In genomic region chr15:89790206-89790605, GRCh38 we compare ENCODE assay signal across 18 cellular contexts. TPM values are rescaled to one million over a fixed set of nuclear protein-coding genes. Genes with fewer than 3 reads are reported as not detected.
DNase-seq lines count a peak whose midpoint lies in the region; ATAC-seq and TF ChIP-seq lines count a peak whose summit lies in the region.
"Had no signal": no experiment of that assay in that cellular context is flagged by ENCODE, and none has a peak within 500 bp of the region (broad histone marks: within the 10 kb centered on the region; RNA-seq: fewer than 3 reads in every experiment).

No MANE protein-coding gene starts in this region.

- H3K4me1 ChIP-seq in neuronal stem cell (ENCODE audit: control insufficient read depth in 2 of 2, insufficient read depth in 1 of 2, low read depth in 1 of 2, low read length in 2 of 2) (no peaks in the 10 kb centered on the region), psoas muscle (no peaks in the 10 kb centered on the region), BE2C (no peaks in the 10 kb centered on the region)

- TF ChIP-seq CTCF in natural killer cell (IDR thresholded peaks at IDR 0.05): no peak
- no peak for TF ChIP-seq CTCF in psoas muscle (IDR thresholded peaks at IDR 0.05)
- TF ChIP-seq CTCF in BE2C (IDR thresholded peaks at IDR 0.05; ENCODE audit: low read depth, low read length): no peak

- DNase-seq in natural killer cell treated with Interleukin-12 subunit alpha and Interleukin-12 subunit beta and Interleukin-15 and Interleukin-18, amount 100 ng/mL, for 72 hours (ENCODE audit: low spot score): peak; percentile 23
- DNase-seq in natural killer cell: no peak
- DNase-seq in central memory CD8-positive, alpha-beta T cell (ENCODE audit: low spot score in 2 of 2): no peak
- DNase-seq in neuronal stem cell (ENCODE audit: low spot score): no peak
- DNase-seq in psoas muscle: no peak
- no peak for DNase-seq in OCI-M2 (lab: John Stamatoyannopoulos, UW; ENCODE audit: unreplicated experiment)
- DNase-seq in activated T-cell treated with anti-CD3 and anti-CD28 coated beads for 4 hours: no peak
- DNase-seq in BE2C: no peak
- DNase-seq: ACHN; C1 segment of cervical spinal cord; CD4-positive, alpha-beta T cell; DMS79; GM23248 had no signal

- no peak overlapping the region for H3K9ac ChIP-seq in neuronal stem cell (ENCODE audit: low read depth, low read length, poor library complexity)
- H3K9ac ChIP-seq: GM23248 had no signal

- no peak overlapping the region for H2AFZ ChIP-seq in neuronal stem cell (ENCODE audit: low read length)
- H2AFZ ChIP-seq: GM23248 had no signal

- H3K27me3 ChIP-seq in neuronal stem cell (ENCODE audit: control insufficient read depth in 3 of 3, insufficient read depth in 3 of 3, low read depth in 1 of 3, low read length in 3 of 3) (no peaks in the 10 kb centered on the region), psoas muscle (ENCODE audit: insufficient read depth in 3 of 3, low read length in 2 of 3) (no peaks in the 10 kb centered on the region), BE2C (no peaks in the 10 kb centered on the region)

- H3K4me2 ChIP-seq in neuronal stem cell (ENCODE audit: insufficient read depth, low read length, poor library complexity, severe bottlenecking): no peak overlapping the region

- H3K27ac ChIP-seq in neuronal stem cell (replicated peaks; ENCODE audit: low read length): no peak overlapping the region
- no peak overlapping the region for H3K27ac ChIP-seq in psoas muscle
- H3K27ac ChIP-seq: GM23248 had no signal

- H3K79me1 ChIP-seq in neuronal stem cell (ENCODE audit: low read depth, low read length): no peaks in the 10 kb centered on the region

- H3K23ac ChIP-seq in neuronal stem cell (ENCODE audit: low read depth, low read length, poor library complexity): no peak overlapping the region

- peak in 1 of 2 donors; percentile 20 for ATAC-seq in natural killer cell treated with Interleukin-12 subunit alpha and Interleukin-12 subunit beta and Interleukin-15 and Interleukin-18, amount 100 ng/mL, for 72 hours
- ATAC-seq in natural killer cell (no peak), psoas muscle (no peak)
- no peak for ATAC-seq in central memory CD8-positive, alpha-beta T cell (replicated peaks; ENCODE audit: extremely low read depth, poor library complexity, severe bottlenecking)
- ATAC-seq: GM12878, HCT116 had no signal

- H3K14ac ChIP-seq in neuronal stem cell (ENCODE audit: low read length): no peak overlapping the region

- H3K36me3 ChIP-seq in neuronal stem cell (replicated peaks in 1 of 2; ENCODE audit: control insufficient read depth in 2 of 2, insufficient read depth in 2 of 2, low read length in 2 of 2) (no peaks in the 10 kb centered on the region), psoas muscle (ENCODE audit: insufficient read depth in 1 of 2, low read depth in 1 of 2) (no peaks in the 10 kb centered on the region), BE2C (no peaks in the 10 kb centered on the region)

- H3K9me3 Mint-ChIP-seq in natural killer cell treated with Interleukin-12 subunit alpha and Interleukin-12 subunit beta and Interleukin-15 and Interleukin-18, amount 100 ng/mL, for 72 hours: no peaks in the 10 kb centered on the region
- no peaks in the 10 kb centered on the region for H3K9me3 Mint-ChIP-seq in natural killer cell
- no peaks in the 10 kb centered on the region for H3K9me3 Mint-ChIP-seq in central memory CD8-positive, alpha-beta T cell

- H3K9me3 ChIP-seq in neuronal stem cell (replicated peaks in 1 of 2; ENCODE audit: control insufficient read depth in 2 of 2, insufficient read depth in 1 of 2, low read depth in 1 of 2, low read length in 2 of 2) (peaks cover 3 to 4% of the 10 kb centered on the region in 2 donors), psoas muscle (no peaks in the 10 kb centered on the region), BE2C (no peaks in the 10 kb centered on the region)

- H2BK15ac ChIP-seq in neuronal stem cell (ENCODE audit: low read length): no peak overlapping the region

- no peak overlapping the region for H3K4ac ChIP-seq in neuronal stem cell (ENCODE audit: low read length)

- no peak overlapping the region for H2BK12ac ChIP-seq in neuronal stem cell (ENCODE audit: low read length)

- no peak overlapping the region for H4K8ac ChIP-seq in neuronal stem cell (ENCODE audit: low read depth, low read length)

- H3K27me3 Mint-ChIP-seq in natural killer cell treated with Interleukin-12 subunit alpha and Interleukin-12 subunit beta and Interleukin-15 and Interleukin-18, amount 100 ng/mL, for 72 hours: peaks cover 5 to 7% of the 10 kb centered on the region in 2 donors
- peaks cover 0 to 12% of the 10 kb centered on the region in 2 donors for H3K27me3 Mint-ChIP-seq in natural killer cell (ENCODE audit: low read depth in 2 of 2)
- peaks cover 35% of the 10 kb centered on the region for H3K27me3 Mint-ChIP-seq in central memory CD8-positive, alpha-beta T cell

- no peak overlapping the region for H3K27ac Mint-ChIP-seq in natural killer cell treated with Interleukin-12 subunit alpha and Interleukin-12 subunit beta and Interleukin-15 and Interleukin-18, amount 100 ng/mL, for 72 hours
- H3K27ac Mint-ChIP-seq in natural killer cell: no peak overlapping the region
- peak overlapping the region; percentile 25 for H3K27ac Mint-ChIP-seq in central memory CD8-positive, alpha-beta T cell (ENCODE audit: low read depth)
- H3K27ac Mint-ChIP-seq: CD4-positive, alpha-beta T cell had no signal

- no peak overlapping the region for H2BK120ac ChIP-seq in neuronal stem cell (ENCODE audit: low read depth, low read length)

- H2BK5ac ChIP-seq in neuronal stem cell (ENCODE audit: low read length): no peak overlapping the region

- peak overlapping the region; percentile 57 for H3K18ac ChIP-seq in neuronal stem cell (ENCODE audit: low read length)

- no peaks in the 10 kb centered on the region for H3K4me1 Mint-ChIP-seq in natural killer cell treated with Interleukin-12 subunit alpha and Interleukin-12 subunit beta and Interleukin-15 and Interleukin-18, amount 100 ng/mL, for 72 hours (ENCODE audit: low read depth in 2 of 2)
- no peaks in the 10 kb centered on the region for H3K4me1 Mint-ChIP-seq in natural killer cell
- no peaks in the 10 kb centered on the region for H3K4me1 Mint-ChIP-seq in central memory CD8-positive, alpha-beta T cell

- H3K36me3 Mint-ChIP-seq in natural killer cell treated with Interleukin-12 subunit alpha and Interleukin-12 subunit beta and Interleukin-15 and Interleukin-18, amount 100 ng/mL, for 72 hours: no peaks in the 10 kb centered on the region
- H3K36me3 Mint-ChIP-seq in natural killer cell: no peaks in the 10 kb centered on the region
- no peaks in the 10 kb centered on the region for H3K36me3 Mint-ChIP-seq in central memory CD8-positive, alpha-beta T cell (ENCODE audit: insufficient read depth)

- H4K91ac ChIP-seq in neuronal stem cell (ENCODE audit: low read depth, low read length, poor library complexity): no peak overlapping the region

- intact Hi-C loops in natural killer cell (cut with micrococcal nuclease): no loop called here
- intact Hi-C loops in psoas muscle (cut with DNase I): no loop called here

- no peak overlapping the region for H2AK5ac ChIP-seq in neuronal stem cell (ENCODE audit: low read depth, low read length)

- WGBS in neuronal stem cell (ENCODE audit: extremely low coverage in 2 of 2, insufficient read length in 2 of 2, insufficient replicate concordance in 1 of 2), 2 donors: no CpG with 5 or more reads among the region's 10 CpGs
- 65 to 73% (median 72%) methylated on average over 10 of the region's 10 CpGs for WGBS in psoas muscle, 3 donors

- H3K4me3 ChIP-seq in neuronal stem cell (ENCODE audit: low read length in 2 of 2) (no peak overlapping the region), psoas muscle (no peak overlapping the region), BE2C (ENCODE audit: low read depth, low read length) (no peak overlapping the region)
- H3K4me3 ChIP-seq: GM12878, GM23248 had no signal

- no peak overlapping the region for H3K4me3 Mint-ChIP-seq in natural killer cell treated with Interleukin-12 subunit alpha and Interleukin-12 subunit beta and Interleukin-15 and Interleukin-18, amount 100 ng/mL, for 72 hours
- H3K4me3 Mint-ChIP-seq in natural killer cell: no peak overlapping the region
- H3K4me3 Mint-ChIP-seq in central memory CD8-positive, alpha-beta T cell: no peak overlapping the region
- H3K4me3 Mint-ChIP-seq: CD4-positive, alpha-beta T cell had no signal

RNA-seq across cellular contexts. Expression of gene MESP2, which starts 14.1 kb away (rescaled TPM):
- not detected for total RNA-seq in natural killer cell treated with Interleukin-12 subunit alpha and Interleukin-12 subunit beta and Interleukin-15 and Interleukin-18, amount 100 ng/mL, for 72 hours
- total RNA-seq in natural killer cell: not detected
- 0.35 TPM for polyA plus RNA-seq in neuronal stem cell (2013, experiment 1 of 2)
- 0.19 TPM for polyA plus RNA-seq in neuronal stem cell (2013, experiment 2 of 2)
- total RNA-seq in psoas muscle: under 1 TPM in 1 of 4 donors, not detected in 3; 0.38 TPM
- polyA plus RNA-seq in psoas muscle: under 1 TPM in 2 of 3 donors, not detected in 1; 0.17 to 0.20 TPM
- not detected for polyA plus RNA-seq in BE2C (2012; ENCODE audit: insufficient read depth, insufficient read length, low read depth)
- total RNA-seq: A172; CD4-positive, alpha-beta T cell; G401; GM12878; GM23248; HT1080 had no signal
- polyA plus RNA-seq: GM23248 had no signal

RNA-seq across cellular contexts. Expression of gene ANPEP, which starts 24.4 kb away (rescaled TPM):
- 1 to 10 TPM in 1 of 2 donors, not detected in 1; 3.2 TPM for total RNA-seq in natural killer cell treated with Interleukin-12 subunit alpha and Interleukin-12 subunit beta and Interleukin-15 and Interleukin-18, amount 100 ng/mL, for 72 hours
- total RNA-seq in natural killer cell (10 to 100 TPM in 2 of 3 donors, 1 to 10 TPM in 1; 1.6 to 33.9 (median 10.9) TPM), psoas muscle (1 to 10 TPM; 2.6 to 3.9 (median 3.4) TPM)
- 3.5 TPM for polyA plus RNA-seq in neuronal stem cell (2013, experiment 1 of 2)
- 3.5 TPM for polyA plus RNA-seq in neuronal stem cell (2013, experiment 2 of 2)
- 1 to 10 TPM; 1.5 to 3.5 (median 2.4) TPM for polyA plus RNA-seq in psoas muscle
- 1.4 TPM for polyA plus RNA-seq in BE2C (2012; ENCODE audit: insufficient read depth, insufficient read length, low read depth)
- total RNA-seq: G401 had no signal

RNA-seq across cellular contexts. Expression of gene MESP1, which starts 39.2 kb away (rescaled TPM):
- total RNA-seq in natural killer cell treated with Interleukin-12 subunit alpha and Interleukin-12 subunit beta and Interleukin-15 and Interleukin-18, amount 100 ng/mL, for 72 hours: 1 to 10 TPM; 2.3 to 4.0 TPM
- 1 to 10 TPM in 2 of 3 donors, under 1 TPM in 1; 0.45 to 2.9 (median 2.5) TPM for total RNA-seq in natural killer cell
- polyA plus RNA-seq in neuronal stem cell (2013, experiment 1 of 2): 0.32 TPM
- polyA plus RNA-seq in neuronal stem cell (2013, experiment 2 of 2): 0.28 TPM
- total RNA-seq in psoas muscle: 10 to 100 TPM; 11.7 to 33.6 (median 21.3) TPM
- polyA plus RNA-seq in psoas muscle: 1 to 10 TPM; 2.5 to 9.0 (median 5.1) TPM
- polyA plus RNA-seq in BE2C (2012; ENCODE audit: insufficient read depth, insufficient read length, low read depth): 8.4 TPM
- total RNA-seq: G401, GM23248 had no signal
